ENCODE assay signal across 9 cellular contexts in genomic region chr4:122826000-122826595, GRCh38. TPM values are rescaled to one million over a fixed set of nuclear protein-coding genes. Genes with fewer than 3 reads are reported as not detected.
DNase-seq lines count a peak whose midpoint lies in the region; ATAC-seq, FAIRE-seq and TF ChIP-seq lines count a peak whose summit lies in the region.
"Had no signal": no experiment of that assay in that cellular context is flagged by ENCODE, and none has a peak within 500 bp of the region (broad histone marks: within the 10 kb centered on the region; RNA-seq: fewer than 3 reads in every experiment).

No MANE protein-coding gene starts in this region.

- BruUV-seq in endothelial cell of umbilical vein (replicated peaks; lab: Mats Ljungman, UMichigan) = no TSS peak

- H3K9ac ChIP-seq in OCI-LY3 (ENCODE audit: low read length) (peak overlapping the region; percentile 85), endothelial cell of umbilical vein (replicated peaks; ENCODE audit: extremely low read depth, insufficient read depth, low read length) (no peak overlapping the region)

- H3K79me2 ChIP-seq in OCI-LY3 (ENCODE audit: low read length) (peaks cover 35% of the 10 kb centered on the region), endothelial cell of umbilical vein (ENCODE audit: control insufficient read depth, insufficient read depth, low read length) (no peaks in the 10 kb centered on the region)

- peaks cover 12% of the 10 kb centered on the region for H3K4me1 Mint-ChIP-seq in CD4-positive, alpha-beta T cell (ENCODE audit: low read depth)

- H3K27me3 Mint-ChIP-seq in CD4-positive, alpha-beta T cell = peaks cover 84% of the 10 kb centered on the region

- FAIRE-seq in endothelial cell of umbilical vein (lab: Jason Lieb, UNC) = peak; percentile 49
- FAIRE-seq: endometrium had no signal

- H3K9me3 ChIP-seq in CD4-positive, alpha-beta T cell (ENCODE audit: control insufficient read depth, low read length) = no peaks in the 10 kb centered on the region
- no peaks in the 10 kb centered on the region for H3K9me3 ChIP-seq in OCI-LY3 (ENCODE audit: insufficient read depth, low read length)
- no peaks in the 10 kb centered on the region for H3K9me3 ChIP-seq in endothelial cell of umbilical vein (replicated peaks; ENCODE audit: control insufficient read depth, insufficient read depth, low read length)

- H3K4me1 ChIP-seq in OCI-LY3 (ENCODE audit: low read length) (peaks cover 16% of the 10 kb centered on the region), endothelial cell of umbilical vein (ENCODE audit: control insufficient read depth, extremely low read depth, insufficient read depth, low read length) (peaks cover 8% of the 10 kb centered on the region)

- H3K36me3 ChIP-seq in OCI-LY3 (replicated peaks; ENCODE audit: low read depth, low read length) (peaks cover 6% of the 10 kb centered on the region), endothelial cell of umbilical vein (ENCODE audit: control insufficient read depth in 2 of 2, extremely low read depth in 1 of 2, insufficient read depth in 2 of 2, low read length in 2 of 2) (no peaks in the 10 kb centered on the region)

- peak overlapping the region; percentile 82 for H3K4me3 Mint-ChIP-seq in CD4-positive, alpha-beta T cell

- POLR2A ChIA-PET in CD4-positive, alpha-beta T cell (lab: Charles Lee) = no interaction called here
- POLR2A ChIA-PET in endothelial cell of umbilical vein (lab: Charles Lee) = no interaction called here

- H2AFZ ChIP-seq in OCI-LY3 (ENCODE audit: low read depth, low read length) (peak overlapping the region; percentile 58), endothelial cell of umbilical vein (ENCODE audit: low read depth, low read length) (peak overlapping the region; percentile 76)

- CTCF ChIA-PET in CD4-positive, alpha-beta T cell (lab: Charles Lee) = interaction anchor here (0.6 kb wide), 1 partner anchor 408 kb away, joined by 4 read pairs; no protein-coding TSS in a partner anchor
- CTCF ChIA-PET in endothelial cell of umbilical vein (lab: Charles Lee) = interaction anchor here (1.3 to 2.5 kb wide), 2 partner anchors 62 to 68 kb away, joined by 3 to 13 read pairs; no protein-coding TSS in a partner anchor

- H3K36me3 Mint-ChIP-seq in CD4-positive, alpha-beta T cell (ENCODE audit: low read depth) = no peaks in the 10 kb centered on the region

- H4K20me1 ChIP-seq in OCI-LY3 (ENCODE audit: insufficient read depth, low read length) (no peaks in the 10 kb centered on the region), endothelial cell of umbilical vein (replicated peaks; ENCODE audit: control insufficient read depth, extremely low read depth, insufficient read depth, low read length) (no peaks in the 10 kb centered on the region)

- intact Hi-C loops in CD4-positive, alpha-beta T cell (cut with DNase I, micrococcal nuclease) = no loop called here
- intact Hi-C loops in endothelial cell of umbilical vein (cut with micrococcal nuclease) = loop anchor here (2.0 kb wide), 4 partner anchors 27 to 73 kb away; no protein-coding TSS in a partner anchor

- peaks cover 63% of the 10 kb centered on the region for H3K27me3 ChIP-seq in CD4-positive, alpha-beta T cell (ENCODE audit: control insufficient read depth, insufficient read depth, low read length)
- H3K27me3 ChIP-seq in OCI-LY3 (ENCODE audit: low read depth, low read length) = no peaks in the 10 kb centered on the region
- H3K27me3 ChIP-seq in endothelial cell of umbilical vein (ENCODE audit: control insufficient read depth in 2 of 2, insufficient read depth in 2 of 2, low read length in 2 of 2) = no peaks in the 10 kb centered on the region

- H3K4me3 ChIP-seq in OCI-LY3 (ENCODE audit: low read length) (peak overlapping the region; percentile 81), endothelial cell of umbilical vein (replicated peaks in 1 of 3; ENCODE audit: insufficient read depth in 1 of 3, low read depth in 1 of 3, low read length in 3 of 3) (peak overlapping the region; percentile 35 to 75 (median 67))

- no peak for DNase-seq in CD4-positive, alpha-beta T cell
- DNase-seq in endothelial cell of umbilical vein (ENCODE audit: low read depth, low spot score) (peak; percentile 21), omental fat pad (ENCODE audit: low spot score) (no peak), T-helper 9 cell (no peak), DMS153 treated with DMSO at 0.1 percent for 48 hours (lab: John Stamatoyannopoulos, UW; ENCODE audit: unreplicated experiment) (no peak), GF-D8 (lab: John Stamatoyannopoulos, UW) (no peak)

- dilution Hi-C loops in endothelial cell of umbilical vein (cut with MboI; ENCODE audit: extremely low pct_ligation_motif_present, low sequenced_read_pairs) = no loop called here

- H3K4me2 ChIP-seq in OCI-LY3 (ENCODE audit: low read length) = peak overlapping the region; percentile 71
- peak overlapping the region; percentile 72 for H3K4me2 ChIP-seq in endothelial cell of umbilical vein (ENCODE audit: insufficient read depth, low read length)

- no peak for ATAC-seq in CD4-positive, alpha-beta T cell (ENCODE audit: poor library complexity)
- ATAC-seq in omental fat pad (ENCODE audit: low FRiP score) (peak; percentile 43), HG02884 (IDR thresholded peaks at IDR 0.05; ENCODE audit: unreplicated experiment) (no peak)

- TF ChIP-seq CTCF in CD4-positive, alpha-beta T cell (IDR thresholded peaks at IDR 0.05) = no peak
- TF ChIP-seq CTCF in OCI-LY3 (IDR thresholded peaks at IDR 0.05; ENCODE audit: low read depth, low read length) (no peak), endothelial cell of umbilical vein (IDR thresholded peaks at IDR 0.05; ENCODE audit: extremely low read depth in 1 of 2, insufficient read depth in 1 of 2, low read depth in 1 of 2, low read length in 2 of 2) (no peak), omental fat pad (IDR thresholded peaks at IDR 0.05) (no peak)

- no peak overlapping the region for H3K27ac Mint-ChIP-seq in CD4-positive, alpha-beta T cell

- H3K9me1 ChIP-seq in endothelial cell of umbilical vein (replicated peaks; ENCODE audit: control insufficient read depth, extremely low read depth, insufficient read depth, low read length) = no peaks in the 10 kb centered on the region

- TF ChIP-seq POLR2A in endothelial cell of umbilical vein (IDR thresholded peaks at IDR 0.05; ENCODE audit: low read depth, low read length) = no peak

- no peaks in the 10 kb centered on the region for H3K9me3 Mint-ChIP-seq in CD4-positive, alpha-beta T cell

- no peak overlapping the region for H3K27ac ChIP-seq in CD4-positive, alpha-beta T cell (ENCODE audit: low read depth, low read length)
- H3K27ac ChIP-seq in OCI-LY3 (ENCODE audit: low read length) (no peak overlapping the region; the same call in 1 of the 2 replicates), endothelial cell of umbilical vein (ENCODE audit: insufficient read depth, low read depth, low read length) (no peak overlapping the region)

TF ChIP-seq in endothelial cell of umbilical vein, 7 proteins besides CTCF, POLR2A, EP300 and RAD21:
- TF ChIP-seq FOS (IDR thresholded peaks at IDR 0.05; ENCODE audit: borderline replicate concordance, insufficient read depth, low read length) = no peak
- no peak for TF ChIP-seq GATA2 (IDR thresholded peaks at IDR 0.05; ENCODE audit: insufficient read depth, insufficient read length, low read depth, low read length)
- no peak for TF ChIP-seq MAX (IDR thresholded peaks at IDR 0.05; ENCODE audit: insufficient read depth, insufficient read length)
- no peak for TF ChIP-seq POLR2AphosphoS5 (IDR thresholded peaks at IDR 0.05; ENCODE audit: insufficient read depth, low read depth, low read length)
- no peak for TF ChIP-seq MYC (IDR thresholded peaks at IDR 0.05; ENCODE audit: low read depth, low read length)
- TF ChIP-seq EZH2 (IDR thresholded peaks at IDR 0.05; ENCODE audit: borderline replicate concordance, low read depth, low read length, severe bottlenecking) = no peak
- no peak for TF ChIP-seq JUN (IDR thresholded peaks at IDR 0.05; ENCODE audit: borderline replicate concordance, insufficient read depth, insufficient read length, low read depth)
TF ChIP-seq in endothelial cell of umbilical vein: peak in this region for 0.

RNA-seq across cellular contexts. Expression of gene FGF2, which starts 0.5 kb away (rescaled TPM):
- not detected for total RNA-seq in CD4-positive, alpha-beta T cell
- total RNA-seq in endothelial cell of umbilical vein (16.3 and 23.9 TPM in 2 replicates), omental fat pad (10 to 100 TPM; 22.0 to 50.9 (median 27.7) TPM)
- 3.7 and 4.6 TPM in 2 replicates for polyA plus RNA-seq in endothelial cell of umbilical vein
- 5.0 and 5.3 TPM in 2 replicates for polyA plus RNA-seq in endothelial cell of umbilical vein (2011; cell fraction: cytosol; rRNA removed)
- polyA plus RNA-seq in endothelial cell of umbilical vein (2011; cell fraction: nucleus; rRNA removed) = 5.2 and 8.0 TPM in 2 replicates
- polyA plus RNA-seq in endothelial cell of umbilical vein (2012) = 7.3 and 8.8 TPM in 2 replicates
- polyA minus RNA-seq in endothelial cell of umbilical vein = 11.8 and 17.0 TPM in 2 replicates
- polyA minus RNA-seq in endothelial cell of umbilical vein (2011; cell fraction: cytosol; rRNA and poly(A)+ RNA removed) = 8.9 TPM
- 13.7 and 17.8 TPM in 2 replicates for polyA minus RNA-seq in endothelial cell of umbilical vein (2011; cell fraction: nucleus; rRNA and poly(A)+ RNA removed)

Comparison
In these comparisons a context has a peak if more than half of its experiments do, and no peak if none do; other contexts are left out.
1. RNA of gene FGF2, which starts 0.5 kb away (total RNA-seq): 22.0 to 50.9 TPM in omental fat pad and 16.3 to 23.9 TPM in endothelial cell of umbilical vein; not detected in CD4-positive, alpha-beta T cell; every median in the first group is over 10 times any median in the second.